ENCODE assay signal across 10 cellular contexts in the genomic region with DNA sequence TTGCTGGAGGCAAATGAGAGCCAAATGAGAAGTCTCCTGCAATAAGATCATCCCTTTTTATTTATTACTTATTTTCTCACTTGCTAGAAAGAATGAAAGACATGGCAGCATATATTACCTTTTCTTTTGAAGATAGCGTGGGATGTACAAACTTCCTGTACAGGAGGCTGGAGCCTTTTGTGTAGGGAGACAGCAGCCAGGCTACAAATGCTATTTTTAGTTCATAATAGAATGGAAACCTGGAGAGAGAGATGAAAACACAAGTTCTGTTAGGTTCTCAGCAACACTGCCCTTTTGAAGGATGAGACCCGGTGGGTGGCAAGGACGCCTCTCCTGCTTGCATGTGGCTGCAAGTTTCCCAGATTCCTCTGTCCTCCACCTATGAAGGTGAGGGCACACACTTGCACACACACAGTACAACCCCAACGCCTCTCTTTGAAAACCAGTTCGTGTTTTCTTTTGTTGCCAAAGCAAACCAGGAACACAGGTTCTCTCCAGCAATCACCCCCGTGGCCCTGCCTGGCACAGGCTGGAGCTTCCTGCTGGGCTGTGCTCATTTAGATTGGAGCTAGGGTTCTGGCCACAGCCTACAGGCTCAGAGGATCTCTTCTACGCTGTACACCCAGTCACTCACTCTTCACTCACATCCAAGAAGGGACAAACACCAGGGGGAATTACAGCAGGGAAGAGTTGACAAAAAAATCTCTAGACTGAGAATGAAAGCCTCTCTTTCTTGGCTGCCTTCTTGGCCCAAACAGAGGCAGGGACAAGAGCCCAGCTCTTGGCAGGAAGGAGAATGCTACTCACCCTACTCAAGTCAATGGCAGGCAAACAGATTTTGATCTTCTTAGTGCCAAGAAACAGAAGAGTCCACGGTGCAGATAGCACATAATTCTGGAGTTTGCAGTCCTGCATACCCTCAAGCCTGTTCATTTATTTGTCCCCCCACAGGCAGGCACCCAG. TPM values are rescaled to one million over a fixed set of nuclear protein-coding genes. Genes with fewer than 3 reads are reported as not detected.
A peak's percentile ranks its signal among the peaks of the same experiment; 100 is the strongest.
DNase-seq lines count a peak whose midpoint lies in the region; ATAC-seq and TF ChIP-seq lines count a peak whose summit lies in the region.
"Had no signal": no experiment of that assay in that cellular context is flagged by ENCODE, and none has a peak within 500 bp of the region (broad histone marks: within the 10 kb centered on the region; RNA-seq: fewer than 3 reads in every experiment).

No MANE protein-coding gene starts in this region.

- H3K27me3 ChIP-seq in Panc1 (ENCODE audit: control insufficient read depth, insufficient read depth, low read length) (no peaks in the 10 kb centered on the region), skeletal muscle tissue (ENCODE audit: control insufficient read depth in 3 of 3, insufficient read depth in 3 of 3, low read length in 3 of 3) (no peaks in the 10 kb centered on the region), hepatocyte (no peaks in the 10 kb centered on the region)

- H3K4me3 ChIP-seq in LNCaP clone FGC (ENCODE audit: low read depth, low read length) (no peak overlapping the region), Panc1 (ENCODE audit: low read depth in 2 of 2, low read length in 2 of 2) (no peak overlapping the region), skeletal muscle tissue (ENCODE audit: low read length in 3 of 3) (peak overlapping the region; percentile 11 to 52 (median 32)), hepatocyte (no peak overlapping the region)

- WGBS in hepatocyte (ENCODE audit: low lambda C conversion rate, missing lambda C conversion rate), result 72% methylated on average over 8 of the region's 8 CpGs

- H3K4me2 ChIP-seq in hepatocyte, result no peak overlapping the region

- DNase-seq in LNCaP clone FGC (ENCODE audit: low read depth) (peak; percentile 62), Panc1 (ENCODE audit: low read depth, low spot score) (no peak), left cardiac atrium (peak; percentile 40), hepatocyte (ENCODE audit: low spot score) (no peak), NCI-H2171 (lab: John Stamatoyannopoulos, UW) (no peak), kidney tubule cell (ENCODE audit: low spot score) (no peak)
- DNase-seq: activated B cell treated with CpG ODN at 0.5 μM for 24 hours, NCI-H1048 had no signal

- H2AFZ ChIP-seq in hepatocyte, result no peak overlapping the region

- ATAC-seq in Panc1 (peak; percentile 62; the same call in 1 of the 2 replicates), left cardiac atrium (peak; percentile 81 to 82), GM21619 (IDR thresholded peaks at IDR 0.05; ENCODE audit: unreplicated experiment) (no peak)

- intact Hi-C loops in Panc1 (cut with micrococcal nuclease; ENCODE audit: unreplicated experiment) (no loop called here), left cardiac atrium (cut with DNase I) (no loop called here)

- H3K9me3 ChIP-seq in Panc1 (ENCODE audit: control insufficient read depth, insufficient read depth, low read depth, low read length) (no peaks in the 10 kb centered on the region), skeletal muscle tissue (ENCODE audit: control insufficient read depth in 3 of 3, low read length in 3 of 3) (no peaks in the 10 kb centered on the region), hepatocyte (ENCODE audit: low read depth) (no peaks in the 10 kb centered on the region)

- CTCF ChIA-PET in Panc1 (lab: Charles Lee), result no interaction called here

- no peaks in the 10 kb centered on the region for H3K4me1 ChIP-seq in Panc1 (ENCODE audit: control insufficient read depth, insufficient read depth, low read length)
- H3K4me1 ChIP-seq in skeletal muscle tissue (ENCODE audit: control insufficient read depth in 3 of 3, insufficient read depth in 3 of 3, low read length in 3 of 3), result peaks cover 17 to 24% (median 18%) of the 10 kb centered on the region in 3 donors
- H3K4me1 ChIP-seq in hepatocyte (ENCODE audit: insufficient read depth), result no peaks in the 10 kb centered on the region

- POLR2A ChIA-PET in Panc1 (lab: Charles Lee), result no interaction called here

- H3K9me2 ChIP-seq in hepatocyte (replicated peaks; ENCODE audit: insufficient read depth), result no peaks in the 10 kb centered on the region

- no peaks in the 10 kb centered on the region for H3K36me3 ChIP-seq in Panc1 (ENCODE audit: control insufficient read depth, insufficient read depth, low read length)
- peaks cover 0 to 2% (median 0%) of the 10 kb centered on the region in 3 donors for H3K36me3 ChIP-seq in skeletal muscle tissue (ENCODE audit: control insufficient read depth in 3 of 3, insufficient read depth in 3 of 3, low read length in 3 of 3)
- H3K36me3 ChIP-seq in hepatocyte (replicated peaks; ENCODE audit: insufficient read depth, low read depth), result no peaks in the 10 kb centered on the region

- TF ChIP-seq CTCF in LNCaP clone FGC (IDR thresholded peaks at IDR 0.05; ENCODE audit: control insufficient read depth, extremely low read depth, insufficient read depth) (no peak), Panc1 (IDR thresholded peaks at IDR 0.05) (no peak), hepatocyte (IDR thresholded peaks at IDR 0.05; ENCODE audit: poor library complexity) (no peak)

- BruUV-seq in Panc1 (replicated peaks; lab: Mats Ljungman, UMichigan), result no TSS peak

- H3K27ac ChIP-seq in Panc1 (ENCODE audit: low read length), result no peak overlapping the region
- peak overlapping the region; percentile 18 for H3K27ac ChIP-seq in skeletal muscle tissue (ENCODE audit: low read depth, low read length)
- no peak overlapping the region for H3K27ac ChIP-seq in hepatocyte

- H3K79me2 ChIP-seq in hepatocyte, result no peaks in the 10 kb centered on the region

- H4K20me1 ChIP-seq in hepatocyte (ENCODE audit: insufficient read depth, poor library complexity, severe bottlenecking), result no peaks in the 10 kb centered on the region

- in situ Hi-C loops in Panc1 (cut with HindIII; ENCODE audit: low pct_unique_long_range_greater_than_20kb, low sequenced_read_pairs), result no loop called here

- H3K9ac ChIP-seq in skeletal muscle tissue (ENCODE audit: low read depth in 1 of 3, low read length in 3 of 3), result peak overlapping the region in 2 of 3 donors; percentile 7 to 66

RNA-seq across cellular contexts. Expression of gene MRPL35, which starts 55.6 kb away (rescaled TPM):
- total RNA-seq in Panc1 (2021; ENCODE audit: unreplicated experiment) (40.9 TPM), left cardiac atrium (10 to 100 TPM; 66.5 to 71.9 TPM), skeletal muscle tissue (20.9 TPM), hepatocyte (22.4 and 33.1 TPM in 2 replicates)
- polyA plus RNA-seq in Panc1 (2012; ENCODE audit: insufficient read length), result 21.1 TPM
- 23.9 and 36.8 TPM in 2 replicates for polyA plus RNA-seq in hepatocyte

RNA-seq across cellular contexts. Expression of gene IMMT, which starts 59.6 kb away (rescaled TPM):
- 138 TPM for total RNA-seq in Panc1 (2021; ENCODE audit: unreplicated experiment)
- polyA plus RNA-seq in Panc1 (2012; ENCODE audit: insufficient read length), result 90.3 TPM
- total RNA-seq in left cardiac atrium, result 100 to 1,000 TPM; 188 to 212 TPM
- total RNA-seq in skeletal muscle tissue, result 43.8 TPM
- 60.1 and 63.2 TPM in 2 replicates for total RNA-seq in hepatocyte
- 67.9 and 70.7 TPM in 2 replicates for polyA plus RNA-seq in hepatocyte

Comparison
In these comparisons a context has a peak if more than half of its experiments do, and no peak if none do; other contexts are left out.
1. DNase-seq: peak in LNCaP clone FGC (single experiment) and left cardiac atrium (single experiment); none in Panc1 (single experiment), hepatocyte (single experiment), NCI-H2171 (single experiment) and kidney tubule cell (single experiment).
2. H3K4me3 ChIP-seq: peak in skeletal muscle tissue (3 of 3); none in LNCaP clone FGC (single experiment), Panc1 (0 of 2) and hepatocyte (single experiment).